Comparison of ENCODE assay signal across 12 cellular contexts in genomic region chr1:184888505-184888904, GRCh38.
A peak's percentile ranks its signal among the peaks of the same experiment; 100 is the strongest.
DNase-seq lines count a peak whose midpoint lies in the region; TF ChIP-seq lines count a peak whose summit lies in the region.
"Had no signal": no experiment of that assay in that cellular context is flagged by ENCODE, and none has a peak within 500 bp of the region (broad histone marks: within the 10 kb centered on the region; RNA-seq: fewer than 3 reads in every experiment).

No MANE protein-coding gene starts in this region.

- no peak overlapping the region for H3K4ac ChIP-seq in mesenchymal stem cell (ENCODE audit: low read depth in 1 of 2, low read length in 2 of 2)

- peak; percentile 88 for DNase-seq in COLO829 (ENCODE audit: low spot score)
- peak; percentile 73 for DNase-seq in M059J (ENCODE audit: low read depth)
- peak; percentile 52 to 54 for DNase-seq in cardiac fibroblast (ENCODE audit: low read depth in 2 of 2)
- DNase-seq in mesenchymal stem cell: peak; percentile 69
- no peak for DNase-seq in NCI-H1694 (lab: John Stamatoyannopoulos, UW)
- DNase-seq in activated CD4-positive, CD25-positive, alpha-beta regulatory T cell treated with anti-CD3 and anti-CD28 coated beads, Interleukin-2, amount 50 U/mL, for 72 hours: no peak
- DNase-seq in D341Med (ENCODE audit: low spot score): no peak
- DNase-seq in caudate nucleus (lab: John Stamatoyannopoulos, UW): no peak
- DNase-seq: activated CD4-positive, alpha-beta T cell treated with anti-CD3 and anti-CD28 coated beads, Interleukin-2, amount 10 ng/mL, durations not matched to agents 24 days and 14 days; activated gamma-delta T cell; effector CD4-positive, alpha-beta T cell; MM.1S had no signal

- H2BK12ac ChIP-seq in mesenchymal stem cell (ENCODE audit: low read length in 2 of 2): no peak overlapping the region

- H2BK15ac ChIP-seq in mesenchymal stem cell (ENCODE audit: low read depth, poor library complexity, severe bottlenecking): no peak overlapping the region

- no peaks in the 10 kb centered on the region for H3K9me3 ChIP-seq in mesenchymal stem cell (ENCODE audit: control insufficient read depth, low read length)

- H3K27me3 ChIP-seq in mesenchymal stem cell (ENCODE audit: control insufficient read depth in 1 of 2, insufficient read depth in 1 of 2, low read length in 2 of 2): no peaks in the 10 kb centered on the region

- H3K27ac ChIP-seq in mesenchymal stem cell (ENCODE audit: low read length, poor library complexity, severe bottlenecking): no peak overlapping the region
- H3K27ac ChIP-seq in caudate nucleus (ENCODE audit: low read depth, low read length): no peak overlapping the region

- peaks cover 0 to 46% of the 10 kb centered on the region in 2 experiments for H3K36me3 ChIP-seq in mesenchymal stem cell (ENCODE audit: control insufficient read depth in 1 of 2, insufficient read depth in 2 of 2, low read depth in 1 of 2, low read length in 2 of 2)

- no peaks in the 10 kb centered on the region for H3K79me1 ChIP-seq in mesenchymal stem cell (replicated peaks; ENCODE audit: low read length, poor library complexity, severe bottlenecking)

- H3K18ac ChIP-seq in mesenchymal stem cell (ENCODE audit: low read depth in 1 of 2, low read length in 2 of 2): no peak overlapping the region

- H2BK5ac ChIP-seq in mesenchymal stem cell (ENCODE audit: low read depth, low read length, poor library complexity, severe bottlenecking): no peak overlapping the region

- H3K4me2 ChIP-seq in mesenchymal stem cell (ENCODE audit: low read length, poor library complexity, severe bottlenecking): no peak overlapping the region

- H3K4me3 ChIP-seq in cardiac fibroblast (replicated peaks in 1 of 2; ENCODE audit: low read depth in 2 of 2, low read length in 2 of 2) (no peak overlapping the region), mesenchymal stem cell (ENCODE audit: insufficient read depth in 1 of 2, low read depth in 1 of 2, low read length in 2 of 2) (peak overlapping the region in 1 of 2 experiments; percentile 43)

- no peak overlapping the region for H4K8ac ChIP-seq in mesenchymal stem cell (ENCODE audit: low read length)

- no peak overlapping the region for H3K23ac ChIP-seq in mesenchymal stem cell (ENCODE audit: low read length in 2 of 2)

- no peak overlapping the region for H3K14ac ChIP-seq in mesenchymal stem cell (ENCODE audit: low read length in 2 of 2)

- H3K4me1 ChIP-seq in mesenchymal stem cell (ENCODE audit: control insufficient read depth, insufficient read depth, low read depth, low read length): peaks cover 7% of the 10 kb centered on the region

- H4K91ac ChIP-seq in mesenchymal stem cell (ENCODE audit: low read length): no peak overlapping the region

- no peak overlapping the region for H2BK120ac ChIP-seq in mesenchymal stem cell (ENCODE audit: low read depth, low read length)

- no peak for TF ChIP-seq CTCF in cardiac fibroblast (IDR thresholded peaks at IDR 0.05; ENCODE audit: low read depth, low read length)

- no peak overlapping the region for H2AK5ac ChIP-seq in mesenchymal stem cell (ENCODE audit: low read length, severe bottlenecking)

- no peak overlapping the region for H3K9ac ChIP-seq in mesenchymal stem cell (ENCODE audit: low read length)

- H2AFZ ChIP-seq in mesenchymal stem cell (ENCODE audit: low read depth, low read length): no peak overlapping the region

Comparison
In these comparisons a context has a peak if more than half of its experiments do, and no peak if none do; other contexts are left out.
1. DNase-seq: peak in COLO829 (single experiment), M059J (single experiment), cardiac fibroblast (2 of 2) and mesenchymal stem cell (single experiment); none in NCI-H1694 (single experiment), activated CD4-positive, CD25-positive, alpha-beta regulatory T cell treated with anti-CD3 and anti-CD28 coated beads, Interleukin-2, amount 50 U/mL, for 72 hours (single experiment), D341Med (single experiment) and caudate nucleus (0 of 61).